Comparison of ENCODE assay signal across 12 cellular contexts in genomic region chr17:17126131-17127110, GRCh38.
DNase-seq lines count a peak whose midpoint lies in the region; TF ChIP-seq lines count a peak whose summit lies in the region.
"Had no signal": no experiment of that assay in that cellular context is flagged by ENCODE, and none has a peak within 500 bp of the region (broad histone marks: within the 10 kb centered on the region; RNA-seq: fewer than 3 reads in every experiment).

No MANE protein-coding gene starts in this region.

- no peaks in the 10 kb centered on the region for H3K9me3 ChIP-seq in tibial nerve

- no peaks in the 10 kb centered on the region for H3K9me3 Mint-ChIP-seq in activated naive CD4-positive, alpha-beta T cell treated with anti-CD3 and anti-CD28 coated beads, Interleukin-2, amount 50 U/mL, for 24 hours
- no peaks in the 10 kb centered on the region for H3K9me3 Mint-ChIP-seq in activated CD4-positive, alpha-beta memory T cell treated with anti-CD3 and anti-CD28 coated beads, Interleukin-2, amount 10 ng/mL, durations not matched to agents 7 days and 5 days
- H3K9me3 Mint-ChIP-seq in CD14-positive monocyte: no peaks in the 10 kb centered on the region

- H3K27me3 Mint-ChIP-seq in activated naive CD4-positive, alpha-beta T cell treated with anti-CD3 and anti-CD28 coated beads, Interleukin-2, amount 50 U/mL, for 24 hours: no peaks in the 10 kb centered on the region
- H3K27me3 Mint-ChIP-seq in activated CD4-positive, alpha-beta memory T cell treated with anti-CD3 and anti-CD28 coated beads, Interleukin-2, amount 10 ng/mL, durations not matched to agents 7 days and 5 days: no peaks in the 10 kb centered on the region
- H3K27me3 Mint-ChIP-seq in CD14-positive monocyte (ENCODE audit: low read depth in 3 of 3): peaks cover 0 to 2% (median 1%) of the 10 kb centered on the region in 3 donors

- peaks cover 56% of the 10 kb centered on the region for H3K4me1 Mint-ChIP-seq in activated naive CD4-positive, alpha-beta T cell treated with anti-CD3 and anti-CD28 coated beads, Interleukin-2, amount 50 U/mL, for 24 hours
- peaks cover 47% of the 10 kb centered on the region for H3K4me1 Mint-ChIP-seq in activated CD4-positive, alpha-beta memory T cell treated with anti-CD3 and anti-CD28 coated beads, Interleukin-2, amount 10 ng/mL, durations not matched to agents 7 days and 5 days
- peaks cover 17% of the 10 kb centered on the region for H3K4me1 Mint-ChIP-seq in CD14-positive monocyte

- no peaks in the 10 kb centered on the region for H3K36me3 Mint-ChIP-seq in activated naive CD4-positive, alpha-beta T cell treated with anti-CD3 and anti-CD28 coated beads, Interleukin-2, amount 50 U/mL, for 24 hours
- peaks cover 5% of the 10 kb centered on the region for H3K36me3 Mint-ChIP-seq in activated CD4-positive, alpha-beta memory T cell treated with anti-CD3 and anti-CD28 coated beads, Interleukin-2, amount 10 ng/mL, durations not matched to agents 7 days and 5 days (ENCODE audit: low read depth)
- peaks cover 35 to 46% of the 10 kb centered on the region in 2 donors for H3K36me3 Mint-ChIP-seq in CD14-positive monocyte

- CTCF ChIA-PET in activated CD4-positive, alpha-beta memory T cell treated with anti-CD3 and anti-CD28 coated beads, Interleukin-2, amount 10 ng/mL, durations not matched to agents 7 days and 5 days (lab: Charles Lee): interaction anchor here (1.8 to 2.0 kb wide), 2 partner anchors 10 to 16 kb away, joined by 5 to 8 read pairs; no protein-coding TSS in a partner anchor

- peaks cover 0 to 62% (median 4%) of the 10 kb centered on the region in 4 donors for H3K4me1 ChIP-seq in tibial nerve

- TF ChIP-seq POLR2A in tibial nerve (IDR thresholded peaks at IDR 0.05): no peak

- TF ChIP-seq CTCF in tibial nerve (IDR thresholded peaks at IDR 0.05) (no peak), CD14-positive monocyte (IDR thresholded peaks at IDR 0.05) (no peak)

- H3K27ac ChIP-seq in layer of hippocampus (ENCODE audit: low read depth, low read length) (peak overlapping the region; percentile 3), tibial nerve (peak overlapping the region in 3 of 4 donors; percentile 8 to 25 (median 23))

- POLR2A ChIA-PET in activated CD4-positive, alpha-beta memory T cell treated with anti-CD3 and anti-CD28 coated beads, Interleukin-2, amount 10 ng/mL, durations not matched to agents 7 days and 5 days (lab: Charles Lee): interaction anchor here (1.0 to 1.5 kb wide), 7 partner anchors 9 to 138 kb away, joined by 3 to 5 read pairs (median 3); partner anchors contain the start of gene MPRIP

- WGBS in tibial nerve, 2 donors: 66 to 69% methylated on average over 12 to 21 of the region's 21 CpGs

- peak overlapping the region; percentile 76 for H3K27ac Mint-ChIP-seq in activated naive CD4-positive, alpha-beta T cell treated with anti-CD3 and anti-CD28 coated beads, Interleukin-2, amount 50 U/mL, for 24 hours
- peak overlapping the region; percentile 80 for H3K27ac Mint-ChIP-seq in activated CD4-positive, alpha-beta memory T cell treated with anti-CD3 and anti-CD28 coated beads, Interleukin-2, amount 10 ng/mL, durations not matched to agents 7 days and 5 days
- H3K27ac Mint-ChIP-seq in CD14-positive monocyte: peak overlapping the region in 3 of 7 donors; percentile 2 to 83 (median 38)

- H3K4me3 ChIP-seq in tibial nerve: no peak overlapping the region
- H3K4me3 ChIP-seq: smooth muscle cell had no signal

- H3K27me3 ChIP-seq in layer of hippocampus (ENCODE audit: control insufficient read depth, insufficient read depth, low read length): no peaks in the 10 kb centered on the region
- no peaks in the 10 kb centered on the region for H3K27me3 ChIP-seq in tibial nerve

- peak overlapping the region; percentile 26 for H3K4me3 Mint-ChIP-seq in activated naive CD4-positive, alpha-beta T cell treated with anti-CD3 and anti-CD28 coated beads, Interleukin-2, amount 50 U/mL, for 24 hours
- H3K4me3 Mint-ChIP-seq in activated CD4-positive, alpha-beta memory T cell treated with anti-CD3 and anti-CD28 coated beads, Interleukin-2, amount 10 ng/mL, durations not matched to agents 7 days and 5 days: no peak overlapping the region
- peak overlapping the region in 1 of 2 donors; percentile 24 for H3K4me3 Mint-ChIP-seq in CD14-positive monocyte

- peaks cover 0 to 47% (median 0%) of the 10 kb centered on the region in 3 donors for H3K36me3 ChIP-seq in tibial nerve

- TF ChIP-seq EP300 in tibial nerve (IDR thresholded peaks at IDR 0.05): no peak

- intact Hi-C loops in CD14-positive monocyte (cut with micrococcal nuclease): no loop called here

- no peak for DNase-seq in activated naive CD4-positive, alpha-beta T cell treated with Interleukin-2 at 50 U/mL for 16 hours
- no peak for DNase-seq in activated CD4-positive, alpha-beta memory T cell treated with anti-CD3 and anti-CD28 coated beads, Interleukin-2, amount 10 ng/mL, durations not matched to agents 7 days and 5 days
- DNase-seq in tibial nerve (ENCODE audit: low spot score in 2 of 2) (no peak), SW480 (ENCODE audit: low spot score) (no peak), CD14-positive monocyte (ENCODE audit: low spot score) (no peak)
- no peak for DNase-seq in activated CD8-positive, alpha-beta memory T cell treated with anti-CD3 and anti-CD28 coated beads, Interleukin-2, amount 50 U/mL, for 4 hours
- DNase-seq: activated CD4-positive, CD25-positive, alpha-beta regulatory T cell; AML-193; PC-3 had no signal
